Comparison of ENCODE assay signal across 2 cellular contexts in the genomic region with DNA sequence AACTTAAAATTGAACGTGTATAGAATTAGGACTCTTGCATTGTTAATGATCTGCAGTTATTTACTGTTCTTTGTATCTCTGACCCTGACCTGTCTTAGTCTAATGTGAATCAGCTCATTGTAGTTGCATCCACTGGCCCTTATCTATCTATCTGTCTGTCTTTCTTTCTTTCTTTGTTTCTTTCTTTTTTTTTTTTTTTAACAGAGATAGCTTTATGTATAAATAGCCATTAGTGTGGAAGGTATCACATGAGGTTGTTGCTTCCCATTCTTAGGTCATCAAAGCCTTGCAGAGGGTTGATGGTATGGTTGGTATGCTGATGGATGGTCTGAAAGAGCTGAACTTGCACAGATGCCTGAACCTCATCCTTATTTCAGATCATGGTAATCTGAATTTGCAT.
TF ChIP-seq lines count a peak whose summit lies in the region.

No MANE protein-coding gene starts in this region.

TF ChIP-seq in IMR-90, 13 proteins besides CTCF, POLR2A, EP300 and RAD21:
- TF ChIP-seq MAZ (IDR thresholded peaks at IDR 0.05; ENCODE audit: borderline replicate concordance, low read depth, low read length) (no peak), CHD1 (IDR thresholded peaks at IDR 0.05; ENCODE audit: low read depth, low read length) (no peak), MXI1 (IDR thresholded peaks at IDR 0.05; ENCODE audit: borderline replicate concordance, low read depth, low read length) (no peak), CEBPB (IDR thresholded peaks at IDR 0.05; ENCODE audit: low read depth, low read length) (no peak), USF2 (IDR thresholded peaks at IDR 0.05; ENCODE audit: low read depth, low read length) (no peak), MAFK (IDR thresholded peaks at IDR 0.05; ENCODE audit: low read depth, low read length) (no peak), RFX5 (IDR thresholded peaks at IDR 0.05; ENCODE audit: low read depth, low read length) (no peak), RCOR1 (IDR thresholded peaks at IDR 0.05; ENCODE audit: insufficient replicate concordance, low read length) (no peak), BHLHE40 (IDR thresholded peaks at IDR 0.05; ENCODE audit: low read depth, low read length) (no peak), SMC3 (IDR thresholded peaks at IDR 0.05; ENCODE audit: low read depth, low read length) (no peak), NFE2L2 (IDR thresholded peaks at IDR 0.05; ENCODE audit: low read depth, low read length) (no peak), FOS (IDR thresholded peaks at IDR 0.05; ENCODE audit: low read depth, low read length) (no peak)
- TF ChIP-seq, protein P1, sequence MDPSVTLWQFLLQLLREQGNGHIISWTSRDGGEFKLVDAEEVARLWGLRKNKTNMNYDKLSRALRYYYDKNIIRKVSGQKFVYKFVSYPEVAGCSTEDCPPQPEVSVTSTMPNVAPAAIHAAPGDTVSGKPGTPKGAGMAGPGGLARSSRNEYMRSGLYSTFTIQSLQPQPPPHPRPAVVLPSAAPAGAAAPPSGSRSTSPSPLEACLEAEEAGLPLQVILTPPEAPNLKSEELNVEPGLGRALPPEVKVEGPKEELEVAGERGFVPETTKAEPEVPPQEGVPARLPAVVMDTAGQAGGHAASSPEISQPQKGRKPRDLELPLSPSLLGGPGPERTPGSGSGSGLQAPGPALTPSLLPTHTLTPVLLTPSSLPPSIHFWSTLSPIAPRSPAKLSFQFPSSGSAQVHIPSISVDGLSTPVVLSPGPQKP (IDR thresholded peaks at IDR 0.05; ENCODE audit: borderline replicate concordance, low read depth, low read length): no peak

TF ChIP-seq in HepG2, 621 proteins besides CTCF, POLR2A, EP300 and RAD21 (continues in another document):
- TF ChIP-seq CEBPG (CRISPR knock-in tag; IDR thresholded peaks at IDR 0.05) (0 out of 2 replicates have a peak, but pooled peaks have one; percentile 10), ZNF710 (CRISPR knock-in tag; IDR thresholded peaks at IDR 0.05; ENCODE audit: borderline replicate concordance) (peak; percentile 96), GATAD2A (CRISPR knock-in tag; IDR thresholded peaks at IDR 0.05) (0 out of 2 replicates have a peak, but pooled peaks have one; percentile 37), TEAD3 (CRISPR knock-in tag; optimal IDR thresholded peaks at IDR 0.05; ENCODE audit: borderline replicate concordance) (peak; percentile 95), ZBTB40 (IDR thresholded peaks at IDR 0.05) (peak; percentile 93), ZBTB40 (CRISPR knock-in tag; IDR thresholded peaks at IDR 0.05) (no peak), HNRNPH1 (optimal IDR thresholded peaks at IDR 0.05; ENCODE audit: low read depth, low read length) (no peak), SOX13 (IDR thresholded peaks at IDR 0.05) (peak; percentile 71; the same call in 1 of the 2 replicates), SOX13 (CRISPR knock-in tag; conservative IDR thresholded peaks at IDR 0.05 in 1 of 2, IDR thresholded peaks at IDR 0.05 in 1 of 2) (peak in 1 of 2 experiments; percentile 97; a peak in 2 of 4 replicates), ZNF160 (CRISPR knock-in tag; IDR thresholded peaks at IDR 0.05) (no peak), FOXK2 (IDR thresholded peaks at IDR 0.05) (peak; percentile 72), HNF1A (IDR thresholded peaks at IDR 0.05; ENCODE audit: low read depth) (0 out of 2 replicates have a peak, but pooled peaks have one; percentile 48), HNF1A (CRISPR knock-in tag; IDR thresholded peaks at IDR 0.05; ENCODE audit: borderline replicate concordance) (no peak), HOMEZ (CRISPR knock-in tag; IDR thresholded peaks at IDR 0.05; ENCODE audit: low read depth) (peak; percentile 20; the same call in 1 of the 2 replicates), PCBP1 (IDR thresholded peaks at IDR 0.05; ENCODE audit: borderline replicate concordance, low read depth, low read length) (no peak), ZFP82 (CRISPR knock-in tag; IDR thresholded peaks at IDR 0.05; ENCODE audit: borderline replicate concordance) (no peak), NFIC (IDR thresholded peaks at IDR 0.05; ENCODE audit: low read length) (peak; percentile 46; the same call in 1 of the 2 replicates), SOX5 (CRISPR knock-in tag; IDR thresholded peaks at IDR 0.05; ENCODE audit: borderline replicate concordance) (peak; percentile 94), DR1 (CRISPR knock-in tag; IDR thresholded peaks at IDR 0.05) (no peak), CREM (IDR thresholded peaks at IDR 0.05) (peak; percentile 39; the same call in 1 of the 2 replicates), CREM (CRISPR knock-in tag; IDR thresholded peaks at IDR 0.05) (no peak), RFX3 (CRISPR knock-in tag; IDR thresholded peaks at IDR 0.05) (no peak), HDAC2 (CRISPR knock-in tag; IDR thresholded peaks at IDR 0.05) (0 out of 2 replicates have a peak, but pooled peaks have one; percentile 19), CHD2 (IDR thresholded peaks at IDR 0.05; ENCODE audit: low read depth, low read length) (no peak), TCF7L2 (IDR thresholded peaks at IDR 0.05; ENCODE audit: low read depth, low read length) (0 out of 2 replicates have a peak, but pooled peaks have one; percentile 33)
- TF ChIP-seq, protein P2, sequence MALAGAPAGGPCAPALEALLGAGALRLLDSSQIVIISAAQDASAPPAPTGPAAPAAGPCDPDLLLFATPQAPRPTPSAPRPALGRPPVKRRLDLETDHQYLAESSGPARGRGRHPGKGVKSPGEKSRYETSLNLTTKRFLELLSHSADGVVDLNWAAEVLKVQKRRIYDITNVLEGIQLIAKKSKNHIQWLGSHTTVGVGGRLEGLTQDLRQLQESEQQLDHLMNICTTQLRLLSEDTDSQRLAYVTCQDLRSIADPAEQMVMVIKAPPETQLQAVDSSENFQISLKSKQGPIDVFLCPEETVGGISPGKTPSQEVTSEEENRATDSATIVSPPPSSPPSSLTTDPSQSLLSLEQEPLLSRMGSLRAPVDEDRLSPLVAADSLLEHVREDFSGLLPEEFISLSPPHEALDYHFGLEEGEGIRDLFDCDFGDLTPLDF (CRISPR knock-in tag; IDR thresholded peaks at IDR 0.05): no peak
- TF ChIP-seq, protein P3, sequence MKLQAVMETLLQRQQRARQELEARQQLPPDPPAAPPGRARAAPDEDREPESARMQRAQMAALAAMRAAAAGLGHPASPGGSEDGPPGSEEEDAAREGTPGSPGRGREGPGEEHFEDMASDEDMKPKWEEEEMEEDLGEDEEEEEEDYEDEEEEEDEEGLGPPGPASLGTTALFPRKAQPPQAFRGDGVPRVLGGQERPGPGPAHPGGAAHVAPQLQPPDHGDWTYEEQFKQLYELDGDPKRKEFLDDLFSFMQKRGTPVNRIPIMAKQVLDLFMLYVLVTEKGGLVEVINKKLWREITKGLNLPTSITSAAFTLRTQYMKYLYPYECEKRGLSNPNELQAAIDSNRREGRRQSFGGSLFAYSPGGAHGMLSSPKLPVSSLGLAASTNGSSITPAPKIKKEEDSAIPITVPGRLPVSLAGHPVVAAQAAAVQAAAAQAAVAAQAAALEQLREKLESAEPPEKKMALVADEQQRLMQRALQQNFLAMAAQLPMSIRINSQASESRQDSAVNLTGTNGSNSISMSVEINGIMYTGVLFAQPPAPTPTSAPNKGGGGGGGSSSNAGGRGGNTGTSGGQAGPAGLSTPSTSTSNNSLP (IDR thresholded peaks at IDR 0.05; ENCODE audit: low read depth, low read length): peak; percentile 66; the same call in 1 of the 2 replicates
